Comparison of ENCODE assay signal across 7 cellular contexts in genomic region chr10:373516-374309, GRCh38.
DNase-seq lines count a peak whose midpoint lies in the region; ATAC-seq and TF ChIP-seq lines count a peak whose summit lies in the region.

No MANE protein-coding gene starts in this region.

- H3K79me2 ChIP-seq in hepatocyte = no peaks in the 10 kb centered on the region

- ATAC-seq in SK-N-SH treated with all-trans-retinoic acid at 6 μM for 48 hours (peak; percentile 43), thoracic aorta (ENCODE audit: insufficient number of reproducible peaks, low FRiP score, low read depth) (no peak), GM21526 (IDR thresholded peaks at IDR 0.05; ENCODE audit: low FRiP score, unreplicated experiment) (no peak)
- ATAC-seq in activated naive CD4-positive, alpha-beta T cell treated with anti-CD3 and anti-CD28 coated beads, Interleukin-2, amount 50 U/mL, for 72 hours = no peak

- no peaks in the 10 kb centered on the region for H3K9me3 ChIP-seq in hepatocyte (ENCODE audit: low read depth)
- no peaks in the 10 kb centered on the region for H3K9me3 ChIP-seq in thoracic aorta

- TF ChIP-seq CTCF in hepatocyte (IDR thresholded peaks at IDR 0.05; ENCODE audit: poor library complexity) = no peak
- no peak for TF ChIP-seq CTCF in thoracic aorta (IDR thresholded peaks at IDR 0.05)

- peak; percentile 48 for DNase-seq in HT1080 (ENCODE audit: low read depth)
- DNase-seq in hepatocyte (ENCODE audit: low spot score) = peak; percentile 62
- peak; percentile 36 for DNase-seq in thoracic aorta (ENCODE audit: low spot score)
- no peak for DNase-seq in head of caudate nucleus
- no peak for DNase-seq in activated naive CD4-positive, alpha-beta T cell treated with anti-CD3 and anti-CD28 coated beads, Interleukin-2, amount 50 U/mL, for 72 hours (ENCODE audit: low spot score in 2 of 2)

- H3K4me1 ChIP-seq in hepatocyte (ENCODE audit: insufficient read depth) (peaks cover 65% of the 10 kb centered on the region), thoracic aorta (ENCODE audit: control insufficient read depth in 1 of 2, low read depth in 2 of 2) (peaks cover 24 to 67% of the 10 kb centered on the region in 2 donors)

- H3K36me3 ChIP-seq in hepatocyte (replicated peaks; ENCODE audit: insufficient read depth, low read depth) = no peaks in the 10 kb centered on the region
- no peaks in the 10 kb centered on the region for H3K36me3 ChIP-seq in thoracic aorta

- H3K27ac Mint-ChIP-seq in activated naive CD4-positive, alpha-beta T cell treated with anti-CD3 and anti-CD28 coated beads, Interleukin-2, amount 50 U/mL, for 72 hours = peak overlapping the region in 1 of 2 donors; percentile 1

- H3K27ac ChIP-seq in hepatocyte (peak overlapping the region; percentile 92), thoracic aorta (peak overlapping the region; percentile 84)

- H3K9me2 ChIP-seq in hepatocyte (replicated peaks; ENCODE audit: insufficient read depth) = no peaks in the 10 kb centered on the region

- 21% methylated on average over 8 of the region's 8 CpGs for WGBS in hepatocyte (ENCODE audit: low lambda C conversion rate, missing lambda C conversion rate)

- H3K27me3 ChIP-seq in hepatocyte = no peaks in the 10 kb centered on the region
- no peaks in the 10 kb centered on the region for H3K27me3 ChIP-seq in thoracic aorta (replicated peaks; ENCODE audit: insufficient read depth)

- no peak overlapping the region for H2AFZ ChIP-seq in hepatocyte

- H3K4me3 ChIP-seq in hepatocyte (no peak overlapping the region), thoracic aorta (peak overlapping the region; percentile 24)

- peaks cover 5 to 8% of the 10 kb centered on the region in 2 donors for H3K9me3 Mint-ChIP-seq in activated naive CD4-positive, alpha-beta T cell treated with anti-CD3 and anti-CD28 coated beads, Interleukin-2, amount 50 U/mL, for 72 hours

- intact Hi-C loops in head of caudate nucleus (cut with DNase I) = no loop called here

- no peaks in the 10 kb centered on the region for H4K20me1 ChIP-seq in hepatocyte (ENCODE audit: insufficient read depth, poor library complexity, severe bottlenecking)

- peaks cover 0 to 9% of the 10 kb centered on the region in 2 donors for H3K36me3 Mint-ChIP-seq in activated naive CD4-positive, alpha-beta T cell treated with anti-CD3 and anti-CD28 coated beads, Interleukin-2, amount 50 U/mL, for 72 hours

- peak overlapping the region; percentile 56 for H3K4me2 ChIP-seq in hepatocyte

TF ChIP-seq in SK-N-SH treated with all-trans-retinoic acid at 6 μM for 48 hours, 23 proteins besides CTCF, POLR2A, EP300 and RAD21:
- no peak for TF ChIP-seq TOX (CRISPR knock-in tag; IDR thresholded peaks at IDR 0.05; ENCODE audit: borderline replicate concordance)
- TF ChIP-seq TSHZ2 (CRISPR knock-in tag; IDR thresholded peaks at IDR 0.05) = no peak; the same call in 1 of the 2 replicates
- peak; percentile 66; the same call in 1 of the 2 replicates for TF ChIP-seq TCF4 (CRISPR knock-in tag; IDR thresholded peaks at IDR 0.05; ENCODE audit: borderline replicate concordance)
- no peak for TF ChIP-seq POU6F1 (CRISPR knock-in tag; IDR thresholded peaks at IDR 0.05; ENCODE audit: borderline replicate concordance, low read depth)
- peak; percentile 69 for TF ChIP-seq ISL1 (CRISPR knock-in tag; IDR thresholded peaks at IDR 0.05)
- TF ChIP-seq SNAI2 (CRISPR knock-in tag; IDR thresholded peaks at IDR 0.05) = peak; percentile 84
- no peak for TF ChIP-seq BACH2 (CRISPR knock-in tag; IDR thresholded peaks at IDR 0.05; ENCODE audit: borderline replicate concordance)
- TF ChIP-seq RARB (CRISPR knock-in tag; IDR thresholded peaks at IDR 0.05) = no peak
- no peak for TF ChIP-seq ZNF8 (CRISPR knock-in tag; IDR thresholded peaks at IDR 0.05)
- 0 out of 2 replicates have a peak, but pooled peaks have one; percentile 26 for TF ChIP-seq ZFP3 (CRISPR knock-in tag; IDR thresholded peaks at IDR 0.05)
- TF ChIP-seq PATZ1 (CRISPR knock-in tag; IDR thresholded peaks at IDR 0.05; ENCODE audit: borderline replicate concordance) = no peak; the same call in 1 of the 2 replicates

Comparison
In these comparisons a context has a peak if more than half of its experiments do, and no peak if none do; other contexts are left out.
1. DNase-seq: peak in HT1080 (single experiment), hepatocyte (single experiment) and thoracic aorta (single experiment); none in head of caudate nucleus (0 of 42) and activated naive CD4-positive, alpha-beta T cell treated with anti-CD3 and anti-CD28 coated beads, Interleukin-2, amount 50 U/mL, for 72 hours (0 of 2).